In the genomic region with DNA sequence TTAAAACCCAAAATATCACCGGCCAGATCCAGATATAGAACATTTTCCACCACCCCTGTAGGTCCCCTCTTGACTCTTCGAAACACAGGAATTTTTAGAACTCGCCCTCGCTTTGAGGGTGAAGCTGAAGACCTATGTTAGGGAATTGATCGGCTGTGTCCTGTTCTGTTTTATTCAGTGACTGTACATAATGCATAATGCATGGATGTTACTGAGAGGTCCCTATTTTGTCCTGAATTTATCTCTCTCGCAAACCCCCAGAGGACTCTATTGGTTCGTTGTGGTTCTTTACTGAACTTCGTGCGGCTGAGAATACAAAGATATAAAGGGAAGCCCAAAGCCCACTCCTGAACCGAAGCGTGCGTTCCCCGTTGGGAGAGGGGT, we compare ENCODE assay signal across 8 cellular contexts. TPM values are rescaled to one million over a fixed set of nuclear protein-coding genes. Genes with fewer than 3 reads are reported as not detected.
DNase-seq lines count a peak whose midpoint lies in the region; ATAC-seq and TF ChIP-seq lines count a peak whose summit lies in the region.

No MANE protein-coding gene starts in this region.

- TF ChIP-seq CTCF in colonic mucosa (IDR thresholded peaks at IDR 0.05) (no peak), osteoblast (IDR thresholded peaks at IDR 0.05; ENCODE audit: extremely low read depth, low read depth, low read length) (no peak)

- H3K4me1 ChIP-seq in BLaER1 treated with 17β-estradiol and CSF1 and Interleukin-3, amounts not matched to agents 10 nM and 100 nM = peaks cover 30 to 49% (median 38%) of the 10 kb centered on the region in 10 experiments
- H3K4me1 ChIP-seq in colonic mucosa = peaks cover 11% of the 10 kb centered on the region
- peaks cover 10% of the 10 kb centered on the region for H3K4me1 ChIP-seq in osteoblast (ENCODE audit: insufficient read depth, low read length)

- ATAC-seq in GM19324 (IDR thresholded peaks at IDR 0.05; ENCODE audit: low FRiP score, unreplicated experiment) = peak; percentile 4
- peak; percentile 4 for ATAC-seq in HG03439 (IDR thresholded peaks at IDR 0.05; ENCODE audit: unreplicated experiment)

- peaks cover 88% of the 10 kb centered on the region for H3K79me2 ChIP-seq in osteoblast (ENCODE audit: insufficient read depth, low read length)

- H2AFZ ChIP-seq in osteoblast (ENCODE audit: low read length) = peak overlapping the region; percentile 97

- H3K4me3 ChIP-seq in BLaER1 treated with 17β-estradiol and CSF1 and Interleukin-3, amounts not matched to agents 10 nM and 100 nM = peak overlapping the region; percentile 88 to 99 (median 90)
- H3K4me3 ChIP-seq in colonic mucosa (peak overlapping the region; percentile 95), osteoblast (ENCODE audit: insufficient read depth, low read length) (peak overlapping the region; percentile 94)

- H4K20me1 ChIP-seq in BLaER1 treated with 17β-estradiol and CSF1 and Interleukin-3, amounts not matched to agents 10 nM and 100 nM = peaks cover 14 to 83% (median 69%) of the 10 kb centered on the region in 11 experiments; a peak in 21 of 22 replicates
- H4K20me1 ChIP-seq in osteoblast (ENCODE audit: insufficient read depth, low read length) = peaks cover 36% of the 10 kb centered on the region

- peak overlapping the region; percentile 62 to 91 (median 89) for H3K27ac ChIP-seq in BLaER1 treated with 17β-estradiol and CSF1 and Interleukin-3, amounts not matched to agents 10 nM and 100 nM
- H3K27ac ChIP-seq in colonic mucosa (peak overlapping the region; percentile 91), osteoblast (ENCODE audit: low read depth, low read length) (peak overlapping the region; percentile 78)

- peaks cover 13 to 34% (median 20%) of the 10 kb centered on the region in 11 experiments for H3K36me3 ChIP-seq in BLaER1 treated with 17β-estradiol and CSF1 and Interleukin-3, amounts not matched to agents 10 nM and 100 nM
- H3K36me3 ChIP-seq in colonic mucosa (peaks cover 6% of the 10 kb centered on the region), osteoblast (ENCODE audit: insufficient read depth, low read length) (peaks cover 15% of the 10 kb centered on the region)

- no peaks in the 10 kb centered on the region for H3K27me3 ChIP-seq in BLaER1 treated with 17β-estradiol and CSF1 and Interleukin-3, amounts not matched to agents 10 nM and 100 nM
- no peaks in the 10 kb centered on the region for H3K27me3 ChIP-seq in colonic mucosa
- no peaks in the 10 kb centered on the region for H3K27me3 ChIP-seq in osteoblast (ENCODE audit: insufficient read depth, low read length)

- H3K9ac ChIP-seq in BLaER1 treated with 17β-estradiol and CSF1 and Interleukin-3, amounts not matched to agents 10 nM and 100 nM = peak overlapping the region; percentile 89 to 97 (median 93)
- peak overlapping the region; percentile 38 to 92 for H3K9ac ChIP-seq in colonic mucosa (ENCODE audit: low read depth in 2 of 2, low read length in 2 of 2)

- intact Hi-C loops in colonic mucosa (cut with DNase I) = loop anchor here (5.0 to 10.0 kb wide), 2 partner anchors 152 to 156 kb away; a partner anchor contains a TSS

- no peaks in the 10 kb centered on the region for H3K9me3 ChIP-seq in BLaER1 treated with 17β-estradiol and CSF1 and Interleukin-3, amounts not matched to agents 10 nM and 100 nM (replicated peaks in 1 of 11)
- H3K9me3 ChIP-seq in colonic mucosa (no peaks in the 10 kb centered on the region), osteoblast (ENCODE audit: low read depth, low read length) (no peaks in the 10 kb centered on the region)

- DNase-seq in colonic mucosa (peak; percentile 32), osteoblast (ENCODE audit: insufficient read length, low spot score, missing footprints) (no peak), cerebellar cortex (ENCODE audit: low spot score) (no peak), AG08395 (ENCODE audit: low spot score) (no peak), globus pallidus (ENCODE audit: low spot score) (no peak)

- peak overlapping the region; percentile 81 to 96 (median 87) for H3K4me2 ChIP-seq in BLaER1 treated with 17β-estradiol and CSF1 and Interleukin-3, amounts not matched to agents 10 nM and 100 nM
- H3K4me2 ChIP-seq in osteoblast (ENCODE audit: insufficient read depth, low read length) = peak overlapping the region; percentile 93

RNA-seq across cellular contexts. Expression of a gene that starts 0.4 kb away (rescaled TPM):
- 10 to 100 TPM; 27.1 to 40.5 TPM for total RNA-seq in colonic mucosa
- total RNA-seq in osteoblast = 11.2 and 15.9 TPM in 2 replicates

RNA-seq across cellular contexts. Expression of a gene that starts 0.6 kb away (rescaled TPM):
- total RNA-seq in colonic mucosa (10 to 100 TPM; 25.9 to 26.2 TPM), osteoblast (75.7 and 95.9 TPM in 2 replicates)

RNA-seq across cellular contexts. Expression of a gene that starts 35.8 kb away (rescaled TPM):
- total RNA-seq in colonic mucosa (1 to 10 TPM in 1 of 2 donors, under 1 TPM in 1; 0.96 to 1.1 TPM), osteoblast (under 0.01 and 0.88 TPM in 2 replicates)
